In genomic region chr3:131053021-131053420, GRCh38 we compare ENCODE assay signal across 1 cellular context.
TF ChIP-seq lines count a peak whose summit lies in the region.

No MANE protein-coding gene starts in this region.

TF ChIP-seq in HepG2, 621 proteins besides CTCF, POLR2A, EP300 and RAD21 (continued from another document):
- no peak for TF ChIP-seq ZNF687 (CRISPR knock-in tag; IDR thresholded peaks at IDR 0.05)
